Comparison of ENCODE assay signal across 9 cellular contexts in genomic region chr4:99574530-99575314, GRCh38.
DNase-seq lines count a peak whose midpoint lies in the region; ATAC-seq and TF ChIP-seq lines count a peak whose summit lies in the region.
"Had no signal": no experiment of that assay in that cellular context is flagged by ENCODE, and none has a peak within 500 bp of the region (broad histone marks: within the 10 kb centered on the region; RNA-seq: fewer than 3 reads in every experiment).

TSS of gene MTTP (plus strand) at chr4:99574824. CDS start at chr4:99574910, 86 bp downstream.

- peak; percentile 24 for DNase-seq in GM06990 (ENCODE audit: extremely low read depth, insufficient read length)
- no peak for DNase-seq in NCI-H524 (lab: John Stamatoyannopoulos, UW)
- no peak for DNase-seq in T-helper 1 cell
- no peak for DNase-seq in NCI-H446 treated with DMSO at 0.1 percent for 48 hours (lab: John Stamatoyannopoulos, UW)
- DNase-seq in activated T-cell treated with anti-CD3 and anti-CD28 coated beads for 4 hours, result no peak
- DNase-seq: activated gamma-delta T cell treated with Interleukin-2 at 50 U/mL for 16 hours had no signal

- peaks cover 16% of the 10 kb centered on the region for H3K27me3 Mint-ChIP-seq in dendritic cell treated with granulocyte-macrophage colony-stimulating factor and Interleukin-4, amounts not matched to agents 40 ng/mL and 50 ng/mL, for 4 days

- H3K4me3 Mint-ChIP-seq in dendritic cell treated with granulocyte-macrophage colony-stimulating factor and Interleukin-4, amounts not matched to agents 40 ng/mL and 50 ng/mL, for 4 days, result no peak within 1 kb of the TSS

- peak; percentile 66 for ATAC-seq in GM21381 (IDR thresholded peaks at IDR 0.05; ENCODE audit: unreplicated experiment)
- peak; percentile 68 for ATAC-seq in HG03196 (IDR thresholded peaks at IDR 0.05; ENCODE audit: unreplicated experiment)

- H3K36me3 ChIP-seq in GM06990 (ENCODE audit: control insufficient read depth, insufficient read depth, low read length), result no peaks in the 10 kb centered on the region

- H3K27ac Mint-ChIP-seq in dendritic cell treated with granulocyte-macrophage colony-stimulating factor and Interleukin-4, amounts not matched to agents 40 ng/mL and 50 ng/mL, for 4 days, result peak within 1 kb of the TSS; percentile 64

- H3K4me3 ChIP-seq in GM06990 (replicated peaks; ENCODE audit: low read depth, low read length), result no peak within 1 kb of the TSS

- H3K36me3 Mint-ChIP-seq in dendritic cell treated with granulocyte-macrophage colony-stimulating factor and Interleukin-4, amounts not matched to agents 40 ng/mL and 50 ng/mL, for 4 days (ENCODE audit: low read depth), result no peaks in the 10 kb centered on the region

- peaks cover 7% of the 10 kb centered on the region for H3K4me1 Mint-ChIP-seq in dendritic cell treated with granulocyte-macrophage colony-stimulating factor and Interleukin-4, amounts not matched to agents 40 ng/mL and 50 ng/mL, for 4 days (ENCODE audit: low read depth)

- no peaks in the 10 kb centered on the region for H3K9me3 Mint-ChIP-seq in dendritic cell treated with granulocyte-macrophage colony-stimulating factor and Interleukin-4, amounts not matched to agents 40 ng/mL and 50 ng/mL, for 4 days

- no peak for TF ChIP-seq CTCF in GM06990 (IDR thresholded peaks at IDR 0.05; ENCODE audit: insufficient read depth, low read length, poor library complexity, severe bottlenecking)

- intact Hi-C loops in dendritic cell treated with granulocyte-macrophage colony-stimulating factor and Interleukin-4, amounts not matched to agents 40 ng/mL and 50 ng/mL, for 4 days (cut with micrococcal nuclease), result no loop called here

- no peaks in the 10 kb centered on the region for H3K27me3 ChIP-seq in GM06990 (replicated peaks; ENCODE audit: control insufficient read depth, insufficient read depth, low read length)
